In genomic region chr3:130095858-130096257, GRCh38 we compare ENCODE assay signal across 10 cellular contexts. TPM values are rescaled to one million over a fixed set of nuclear protein-coding genes. Genes with fewer than 3 reads are reported as not detected.
A peak's percentile ranks its signal among the peaks of the same experiment; 100 is the strongest.
DNase-seq lines count a peak whose midpoint lies in the region; ATAC-seq, FAIRE-seq and TF ChIP-seq lines count a peak whose summit lies in the region.
"Not testable (repeated sequence)": the region's sequence is repeated elsewhere in the genome, so short reads cannot be mapped to it uniquely, and the experiment has no call there.
"Had no signal": no experiment of that assay in that cellular context is flagged by ENCODE, and none has a peak within 500 bp of the region (broad histone marks: within the 10 kb centered on the region; RNA-seq: fewer than 3 reads in every experiment).

No MANE protein-coding gene starts in this region.

- H3K4me3 ChIP-seq in Loucy (ENCODE audit: low read length, poor library complexity, severe bottlenecking) = peak overlapping the region; percentile 69
- H3K4me3 ChIP-seq in SJCRH30; bronchial epithelial cell (ENCODE audit: low read depth, low read length); right cardiac atrium (ENCODE audit: low read length); parathyroid adenoma (ENCODE audit: low read depth, low read length); upper lobe of left lung: not testable (repeated sequence)

- TF ChIP-seq POLR2A in upper lobe of left lung (IDR thresholded peaks at IDR 0.05) = not testable (repeated sequence)

- not testable (repeated sequence) for H3K9me3 ChIP-seq in Loucy (ENCODE audit: insufficient read depth, low read depth, low read length); SJCRH30 (replicated peaks); right cardiac atrium (ENCODE audit: control insufficient read depth, low read length); parathyroid adenoma (ENCODE audit: control insufficient read depth, low read length); upper lobe of left lung

- H3K9ac ChIP-seq in Loucy (ENCODE audit: low read depth, low read length, poor library complexity, severe bottlenecking) = peak overlapping the region; percentile 70
- H3K9ac ChIP-seq in parathyroid adenoma = not testable (repeated sequence)

- H3K4me3 Mint-ChIP-seq in Calu3 (ENCODE audit: low read depth, unreplicated experiment) = peak overlapping the region; percentile 2
- H3K4me3 Mint-ChIP-seq in activated B cell treated with CpG ODN at 0.5 μM for 24 hours = not testable (repeated sequence)

- CTCF ChIA-PET in Calu3 (lab: Charles Lee) (interaction anchor here (0.7 to 5.9 kb wide), 6 partner anchors 10 to 865 kb away, joined by 3 to 40 read pairs (median 4); no protein-coding TSS in a partner anchor), activated B cell treated with CpG ODN at 0.5 μM for 24 hours (lab: Charles Lee) (interaction anchor here (1.1 kb wide), 1 partner anchor 155 kb away, joined by 3 read pairs; no protein-coding TSS in a partner anchor)

- intact Hi-C loops in Calu3 (cut with micrococcal nuclease; ENCODE audit: unreplicated experiment) (loop anchor here (10.0 kb wide), 1 partner anchor 601 kb away; no protein-coding TSS in a partner anchor), activated B cell treated with CpG ODN at 0.5 μM for 24 hours (cut with micrococcal nuclease) (loop anchor here (2.0 to 10.0 kb wide), 2 partner anchors 69 to 471 kb away; no protein-coding TSS in a partner anchor), right cardiac atrium (cut with DNase I) (loop anchor here in 1 of 4 donors (10.0 kb wide), 1 partner anchor 151 kb away; no protein-coding TSS in a partner anchor)

- H3K27me3 ChIP-seq in Loucy (ENCODE audit: insufficient read depth, low read length, poor library complexity, severe bottlenecking); SJCRH30; bronchial epithelial cell (ENCODE audit: control insufficient read depth, insufficient read depth, low read length); right cardiac atrium (ENCODE audit: control insufficient read depth, insufficient read depth); parathyroid adenoma (ENCODE audit: control insufficient read depth, insufficient read depth, low read length); upper lobe of left lung: not testable (repeated sequence)

- DNase-seq in Calu3 = peak; percentile 51
- DNase-seq in SJCRH30 = peak; percentile 61 to 73
- not testable (repeated sequence) for DNase-seq in activated B cell treated with CpG ODN at 0.5 μM for 24 hours
- peak; percentile 45 for DNase-seq in bronchial epithelial cell (ENCODE audit: low read depth)
- DNase-seq in right cardiac atrium = peak in 2 of 3 donors; percentile 53 to 63
- DNase-seq in upper lobe of left lung = peak; percentile 15 to 39

- H3F3A ChIP-seq in Loucy (ENCODE audit: low read depth) = not testable (repeated sequence)

- 41% methylated on average over 11 of the region's 11 CpGs for WGBS in right cardiac atrium
- WGBS in upper lobe of left lung, 2 donors = 27 to 30% methylated on average over 8 to 11 of the region's 11 CpGs

- H3K27ac Mint-ChIP-seq in Calu3 (ENCODE audit: unreplicated experiment) (peak overlapping the region; percentile 38), activated B cell treated with CpG ODN at 0.5 μM for 24 hours (peak overlapping the region; percentile 7)

- not testable (repeated sequence) for TF ChIP-seq EP300 in upper lobe of left lung (IDR thresholded peaks at IDR 0.05)

- H3K4me1 ChIP-seq in Loucy (ENCODE audit: insufficient read depth, low read length, poor library complexity, severe bottlenecking) (peaks cover 16% of the 10 kb centered on the region), upper lobe of left lung (peaks cover 2 to 15% (median 11%) of the 10 kb centered on the region in 4 donors)
- H3K4me1 ChIP-seq in SJCRH30; right cardiac atrium (ENCODE audit: control insufficient read depth, insufficient read depth, low read length); parathyroid adenoma: not testable (repeated sequence)

- TF ChIP-seq CTCF in Calu3 (IDR thresholded peaks at IDR 0.05; ENCODE audit: unreplicated experiment); Loucy (conservative IDR thresholded peaks at IDR 0.05; ENCODE audit: low read length); activated B cell treated with CpG ODN at 0.5 μM for 24 hours (IDR thresholded peaks at IDR 0.05); bronchial epithelial cell (IDR thresholded peaks at IDR 0.05; ENCODE audit: insufficient read depth, low read length, severe bottlenecking); parathyroid adenoma (IDR thresholded peaks at IDR 0.05); upper lobe of left lung (IDR thresholded peaks at IDR 0.05): not testable (repeated sequence)

- not testable (repeated sequence) for ATAC-seq in activated B cell treated with CpG ODN at 0.5 μM for 24 hours (ENCODE audit: low read depth); right cardiac atrium; upper lobe of left lung (ENCODE audit: low FRiP score in 2 of 2)

- H3K36me3 ChIP-seq in Loucy (ENCODE audit: insufficient read depth, low read length); SJCRH30; bronchial epithelial cell (ENCODE audit: control insufficient read depth, insufficient read depth, low read length); parathyroid adenoma (ENCODE audit: control insufficient read depth, insufficient read depth, low read length); upper lobe of left lung: not testable (repeated sequence)

- H3K4me1 Mint-ChIP-seq in Calu3 (ENCODE audit: low read depth, unreplicated experiment) = peaks cover 22% of the 10 kb centered on the region
- peaks cover 37% of the 10 kb centered on the region for H3K4me1 Mint-ChIP-seq in activated B cell treated with CpG ODN at 0.5 μM for 24 hours

- H3K27ac ChIP-seq in SJCRH30; right cardiac atrium (ENCODE audit: low read length); parathyroid adenoma: not testable (repeated sequence)
- peak overlapping the region in 1 of 4 donors; percentile 9 for H3K27ac ChIP-seq in upper lobe of left lung

- H3K79me2 ChIP-seq in Loucy (ENCODE audit: insufficient read depth, low read length); parathyroid adenoma: not testable (repeated sequence)

- not testable (repeated sequence) for BruUV-seq in Calu3 (replicated peaks; lab: Mats Ljungman, UMichigan)

- H3K27me3 Mint-ChIP-seq in Calu3 (ENCODE audit: unreplicated experiment); activated B cell treated with CpG ODN at 0.5 μM for 24 hours: not testable (repeated sequence)

- H3K9me3 Mint-ChIP-seq in Calu3 (ENCODE audit: low read depth, unreplicated experiment); activated B cell treated with CpG ODN at 0.5 μM for 24 hours: not testable (repeated sequence)

- peak overlapping the region; percentile 79 for H3K4me2 ChIP-seq in Loucy (ENCODE audit: low read depth, low read length, poor library complexity, severe bottlenecking)
- H3K4me2 ChIP-seq in parathyroid adenoma (ENCODE audit: low read length) = not testable (repeated sequence)

- not testable (repeated sequence) for H3K9me2 ChIP-seq in Loucy (replicated peaks; ENCODE audit: low read depth, low read length)

- not testable (repeated sequence) for FAIRE-seq in bronchial epithelial cell (lab: Jason Lieb, UNC)

- not testable (repeated sequence) for H4K20me1 ChIP-seq in Loucy (ENCODE audit: insufficient read depth, low read length, poor library complexity, severe bottlenecking)

- POLR2A ChIA-PET in activated B cell treated with CpG ODN at 0.5 μM for 24 hours (lab: Charles Lee) = not testable (repeated sequence)

- H3K36me3 Mint-ChIP-seq in Calu3 (ENCODE audit: insufficient read depth, unreplicated experiment) = peaks cover 49% of the 10 kb centered on the region
- H3K36me3 Mint-ChIP-seq in activated B cell treated with CpG ODN at 0.5 μM for 24 hours (ENCODE audit: low read depth) = not testable (repeated sequence)

- not testable (repeated sequence) for H2AFZ ChIP-seq in Loucy (ENCODE audit: low read length)
- H2AFZ ChIP-seq in parathyroid adenoma = peak overlapping the region; percentile 62

RNA-seq across cellular contexts. Expression of gene ALG1L2, which starts 14.2 kb away (rescaled TPM):
- total RNA-seq in Calu3 (2022) (1.6 and 2.0 TPM in 2 replicates), activated B cell treated with CpG ODN at 0.5 μM for 24 hours (3.5 and 4.6 TPM in 2 replicates), bronchial epithelial cell (not detected in 2 replicates), right cardiac atrium (under 1 TPM in 2 of 4 donors, not detected in 2; 0.53 to 0.89 TPM), upper lobe of left lung (1 to 10 TPM in 2 of 6 donors, under 1 TPM in 1, not detected in 3; 0.83 to 2.1 (median 1.3) TPM)
- total RNA-seq in SJCRH30 (2014; rRNA removed; shearing (Covaris generic)) = 0.46 TPM in 1 of 2 replicates, not detected in the other
- not detected for polyA plus RNA-seq in right cardiac atrium
- total RNA-seq: HT1080 had no signal
- polyA plus RNA-seq: BJ had no signal
